ENCODE assay signal across 19 cellular contexts in the genomic region with DNA sequence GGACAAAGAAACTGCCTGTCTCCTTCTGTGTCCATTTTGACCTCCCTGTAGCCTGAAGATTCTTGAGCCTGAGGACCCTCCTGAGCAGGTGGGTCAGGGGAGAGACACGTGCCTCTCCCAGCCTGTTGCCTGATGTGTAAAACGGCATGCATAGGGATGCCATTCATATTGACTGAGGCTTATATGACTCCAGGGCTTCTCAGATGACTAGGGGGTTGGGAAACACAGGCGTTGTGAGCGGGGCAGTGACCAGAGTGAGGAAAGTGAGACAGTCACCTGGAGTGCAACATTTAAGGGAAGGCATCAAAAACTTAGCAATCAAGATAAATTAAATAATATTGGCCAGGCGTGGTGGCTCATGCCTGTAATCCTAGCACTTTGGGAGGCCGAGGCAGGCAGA. TPM values are rescaled to one million over a fixed set of nuclear protein-coding genes. Genes with fewer than 3 reads are reported as not detected.
DNase-seq lines count a peak whose midpoint lies in the region; ATAC-seq, FAIRE-seq and TF ChIP-seq lines count a peak whose summit lies in the region.
"Had no signal": no experiment of that assay in that cellular context is flagged by ENCODE, and none has a peak within 500 bp of the region (broad histone marks: within the 10 kb centered on the region; RNA-seq: fewer than 3 reads in every experiment).

No MANE protein-coding gene starts in this region.

- no peak overlapping the region for H3K4me3 Mint-ChIP-seq in type B pancreatic cell
- no peak overlapping the region for H3K4me3 Mint-ChIP-seq in mesothelial cell of epicardium

- H3K9me3 ChIP-seq in HepG2 (ENCODE audit: low read length) (no peaks in the 10 kb centered on the region), right lobe of liver (no peaks in the 10 kb centered on the region)
- H3K9me3 ChIP-seq: MG63, Peyer's patch had no signal

- FAIRE-seq in HepG2 (lab: Jason Lieb, UNC): no peak

- no peak overlapping the region for H2AFZ ChIP-seq in HepG2 (ENCODE audit: low read length)

- H3K9ac ChIP-seq in HepG2 (ENCODE audit: insufficient read depth, low read depth, low read length): no peak overlapping the region

- H3K27ac ChIP-seq in HepG2 (ENCODE audit: extremely low read length, insufficient read depth, low read length) (no peak overlapping the region), right lobe of liver (no peak overlapping the region)
- H3K27ac ChIP-seq: Peyer's patch had no signal

- no peak for TF ChIP-seq RAD21 in HepG2 (CRISPR knock-in tag; IDR thresholded peaks at IDR 0.05)

- H3K36me3 Mint-ChIP-seq in type B pancreatic cell (no peaks in the 10 kb centered on the region), mesothelial cell of epicardium (no peaks in the 10 kb centered on the region)

- no peaks in the 10 kb centered on the region for H3K36me3 ChIP-seq in HepG2 (replicated peaks in 1 of 2; ENCODE audit: control insufficient read depth in 1 of 2, insufficient read depth in 2 of 2, low read length in 2 of 2)
- H3K36me3 ChIP-seq in right lobe of liver: no peaks in the 10 kb centered on the region
- H3K36me3 ChIP-seq: MG63, Peyer's patch had no signal

- H3K4me2 ChIP-seq in HepG2 (ENCODE audit: low read depth, low read length): no peak overlapping the region; the same call in 1 of the 2 replicates

- H3K27me3 Mint-ChIP-seq in type B pancreatic cell (no peaks in the 10 kb centered on the region), mesothelial cell of epicardium (ENCODE audit: low read depth) (no peaks in the 10 kb centered on the region)

- in situ Hi-C loops in HepG2 (cut with HindIII; ENCODE audit: extremely low pct_ligation_motif_present, low pct_unique_long_range_greater_than_20kb): no loop called here

- no peaks in the 10 kb centered on the region for H4K20me1 ChIP-seq in HepG2 (ENCODE audit: insufficient read depth, low read length)

- H3K79me2 ChIP-seq in HepG2 (ENCODE audit: insufficient read depth, low read length): no peaks in the 10 kb centered on the region

- TF ChIP-seq POLR2A in HepG2 (IDR thresholded peaks at IDR 0.05; ENCODE audit: insufficient read depth in 1 of 2, low read depth in 2 of 2, low read length in 2 of 2) (no peak), right lobe of liver (IDR thresholded peaks at IDR 0.05) (no peak)

- H3K27ac Mint-ChIP-seq in type B pancreatic cell (peak overlapping the region; percentile 18), mesothelial cell of epicardium (no peak overlapping the region)

- CTCF ChIA-PET in HepG2 (lab: Yijun Ruan, JAX; ENCODE audit: low intra/inter-chr PET ratio, low total read pairs): no interaction called here

- H3K4me1 Mint-ChIP-seq in type B pancreatic cell (ENCODE audit: unreplicated experiment): peaks cover 31% of the 10 kb centered on the region
- peaks cover 35% of the 10 kb centered on the region for H3K4me1 Mint-ChIP-seq in mesothelial cell of epicardium

- ATAC-seq in HepG2 (no peak), right lobe of liver (no peak)

- intact Hi-C loops in HepG2 (cut with micrococcal nuclease; ENCODE audit: unreplicated experiment): no loop called here
- intact Hi-C loops in right lobe of liver (cut with DNase I): no loop called here

- no TSS peak for BruUV-seq in HepG2 (replicated peaks; lab: Mats Ljungman, UMichigan)

- no peaks in the 10 kb centered on the region for H3K9me3 Mint-ChIP-seq in type B pancreatic cell
- no peaks in the 10 kb centered on the region for H3K9me3 Mint-ChIP-seq in mesothelial cell of epicardium

- peaks cover 97% of the 10 kb centered on the region for H3K4me1 ChIP-seq in HepG2 (ENCODE audit: insufficient read depth, low read length)
- peaks cover 0 to 65% (median 32%) of the 10 kb centered on the region in 4 donors for H3K4me1 ChIP-seq in right lobe of liver

- DNase-seq in HepG2 (ENCODE audit: low spot score): no peak
- no peak for DNase-seq in right lobe of liver
- DNase-seq in left kidney (ENCODE audit: low read depth, low spot score): peak; percentile 57
- DNase-seq in type B pancreatic cell (ENCODE audit: extremely low spot score, unreplicated experiment): no peak
- DNase-seq in NCI-H524 (lab: John Stamatoyannopoulos, UW): no peak
- no peak for DNase-seq in mesothelial cell of epicardium (ENCODE audit: low spot score in 2 of 2, unreplicated experiment in 2 of 2)
- DNase-seq: C1 segment of cervical spinal cord, DMS153, EL, GOT3, MG63, NCI-H1105 treated with DMSO at 0.1 percent for 48 hours, NCI-H187, NCI-H2171, NCI-H446 treated with DMSO at 0.1 percent for 48 hours, NCI-H82, Peyer's patch, SHP77 had no signal

- no peak for TF ChIP-seq EP300 in HepG2 (IDR thresholded peaks at IDR 0.05; ENCODE audit: low read depth in 2 of 2, low read length in 2 of 2)
- 0 out of 2 replicates have a peak, but pooled peaks have one; percentile 36 for TF ChIP-seq EP300 in HepG2 (CRISPR knock-in tag; IDR thresholded peaks at IDR 0.05; ENCODE audit: borderline replicate concordance)

- H3K27me3 ChIP-seq in HepG2 (ENCODE audit: control insufficient read depth in 1 of 2, insufficient read depth in 2 of 2, low read length in 2 of 2) (peaks cover 0 to 13% of the 10 kb centered on the region in 2 experiments; a peak in 2 of 5 replicates), right lobe of liver (no peaks in the 10 kb centered on the region)
- H3K27me3 ChIP-seq: MG63, Peyer's patch had no signal

- POLR2A ChIA-PET in HepG2 (lab: Yijun Ruan, JAX): interaction anchor here (0.6 to 3.2 kb wide), 2 partner anchors 35 to 121 kb away, joined by 4 to 12 read pairs; partner anchors contain the start of genes ATP5PD and KCTD2

- no peak overlapping the region for H3K4me3 ChIP-seq in HepG2 (replicated peaks in 1 of 3; ENCODE audit: insufficient read depth in 1 of 3, low read depth in 2 of 3, low read length in 3 of 3)
- no peak overlapping the region for H3K4me3 ChIP-seq in right lobe of liver
- H3K4me3 ChIP-seq: MG63, Peyer's patch had no signal

- no peak for TF ChIP-seq CTCF in HepG2 (CRISPR knock-in tag; IDR thresholded peaks at IDR 0.05)
- no peak for TF ChIP-seq CTCF in right lobe of liver (IDR thresholded peaks at IDR 0.05)
- TF ChIP-seq CTCF in type B pancreatic cell (conservative IDR thresholded peaks at IDR 0.05): no peak
- no peak for TF ChIP-seq CTCF in mesothelial cell of epicardium (IDR thresholded peaks at IDR 0.05; ENCODE audit: unreplicated experiment)

- WGBS in HepG2 (ENCODE audit: low lambda C conversion rate): 16% methylated on average over 6 of the region's 6 CpGs
- 58% methylated on average over 4 of the region's 6 CpGs for WGBS in right lobe of liver (ENCODE audit: insufficient coverage, low coverage, low lambda C conversion rate, missing lambda C conversion rate)

RNA-seq across cellular contexts. Expression of gene SLC16A5, which starts 5.1 kb away (rescaled TPM):
- total RNA-seq in HepG2 (2016; rRNA removed; fragmentation: Illumina TruSeq; extraction: Trizol) (0.42 and 0.69 TPM in 2 replicates), right lobe of liver (1 to 10 TPM; 1.2 to 3.7 (median 1.7) TPM), type B pancreatic cell (ENCODE audit: low replicate concordance) (16.4 and 42.0 TPM in 2 replicates), mesothelial cell of epicardium (46.4 to 49.5 TPM (median 46.9 TPM) in 3 replicates)
- total RNA-seq in HepG2 (2016; cell fraction: cytosol; rRNA removed; fragmentation: Illumina TruSeq; extraction: Trizol; ENCODE audit: low read depth): 0.20 TPM in 1 of 2 replicates, not detected in the other
- 0.18 and 0.41 TPM in 2 replicates for total RNA-seq in HepG2 (2016; cell fraction: insoluble cytoplasmic fraction; rRNA removed; fragmentation: Illumina TruSeq; extraction: Trizol)
- 0.41 and 0.56 TPM in 2 replicates for total RNA-seq in HepG2 (2016; cell fraction: membrane; rRNA removed; fragmentation: Illumina TruSeq; extraction: Trizol)
- 0.50 and 0.63 TPM in 2 replicates for total RNA-seq in HepG2 (2016; cell fraction: nucleus; rRNA removed; fragmentation: Illumina TruSeq; extraction: Trizol)
- polyA plus RNA-seq in HepG2 (2011; rRNA removed): 5.6 and 10.9 TPM in 2 replicates
- 5.4 and 6.9 TPM in 2 replicates for polyA plus RNA-seq in HepG2 (2011; cell fraction: cytosol; rRNA removed)
- polyA plus RNA-seq in HepG2 (2011; cell fraction: nucleus; rRNA removed): 29.9 and 34.7 TPM in 2 replicates
- polyA plus RNA-seq in HepG2 (2012): 2.2 and 2.9 TPM in 2 replicates
- polyA plus RNA-seq in HepG2 (2016; cell fraction: cytosol; fragmentation: Illumina TruSeq; extraction: Trizol; ENCODE audit: low read depth): 0.05 and 0.19 TPM in 2 replicates
- polyA plus RNA-seq in HepG2 (2016; cell fraction: insoluble cytoplasmic fraction; fragmentation: Illumina TruSeq; extraction: Trizol; ENCODE audit: low read depth): 0.27 and 0.41 TPM in 2 replicates
- 0.14 and 0.18 TPM in 2 replicates for polyA plus RNA-seq in HepG2 (2016; cell fraction: membrane; fragmentation: Illumina TruSeq; extraction: Trizol; ENCODE audit: low read depth)
- polyA plus RNA-seq in HepG2 (2016; cell fraction: nucleus; fragmentation: Illumina TruSeq; extraction: Trizol; ENCODE audit: insufficient read depth, low read depth): 0.77 and 1.00 TPM in 2 replicates
- polyA minus RNA-seq in HepG2 (2011; rRNA and poly(A)+ RNA removed; ENCODE audit: low replicate concordance): 20.1 and 31.6 TPM in 2 replicates
- polyA minus RNA-seq in HepG2 (2011; cell fraction: cytosol; rRNA and poly(A)+ RNA removed): 4.4 and 5.7 TPM in 2 replicates
- polyA minus RNA-seq in HepG2 (2011; cell fraction: nucleus; rRNA and poly(A)+ RNA removed): 7.1 and 7.5 TPM in 2 replicates
- total RNA-seq: A172 had no signal

RNA-seq across cellular contexts. Expression of gene ARMC7, which starts 27.1 kb away (rescaled TPM):
- total RNA-seq in HepG2 (2016; rRNA removed; fragmentation: Illumina TruSeq; extraction: Trizol): 4.2 and 4.4 TPM in 2 replicates
- 1.8 TPM in 2 replicates for total RNA-seq in HepG2 (2016; cell fraction: cytosol; rRNA removed; fragmentation: Illumina TruSeq; extraction: Trizol; ENCODE audit: low read depth)
- 4.1 and 4.5 TPM in 2 replicates for total RNA-seq in HepG2 (2016; cell fraction: insoluble cytoplasmic fraction; rRNA removed; fragmentation: Illumina TruSeq; extraction: Trizol)
- 3.8 and 4.0 TPM in 2 replicates for total RNA-seq in HepG2 (2016; cell fraction: membrane; rRNA removed; fragmentation: Illumina TruSeq; extraction: Trizol)
- total RNA-seq in HepG2 (2016; cell fraction: nucleus; rRNA removed; fragmentation: Illumina TruSeq; extraction: Trizol): 3.8 and 3.9 TPM in 2 replicates
- 3.9 and 5.1 TPM in 2 replicates for polyA plus RNA-seq in HepG2 (2011; rRNA removed)
- 4.8 TPM in 2 replicates for polyA plus RNA-seq in HepG2 (2011; cell fraction: cytosol; rRNA removed)
- polyA plus RNA-seq in HepG2 (2011; cell fraction: nucleus; rRNA removed): 6.2 and 6.9 TPM in 2 replicates
- 6.6 and 10.2 TPM in 2 replicates for polyA plus RNA-seq in HepG2 (2012)
- 2.1 and 2.2 TPM in 2 replicates for polyA plus RNA-seq in HepG2 (2016; cell fraction: cytosol; fragmentation: Illumina TruSeq; extraction: Trizol; ENCODE audit: low read depth)
- polyA plus RNA-seq in HepG2 (2016; cell fraction: insoluble cytoplasmic fraction; fragmentation: Illumina TruSeq; extraction: Trizol; ENCODE audit: low read depth): 8.6 and 11.0 TPM in 2 replicates
- 4.0 and 4.8 TPM in 2 replicates for polyA plus RNA-seq in HepG2 (2016; cell fraction: membrane; fragmentation: Illumina TruSeq; extraction: Trizol; ENCODE audit: low read depth)
- polyA plus RNA-seq in HepG2 (2016; cell fraction: nucleus; fragmentation: Illumina TruSeq; extraction: Trizol; ENCODE audit: insufficient read depth, low read depth): 7.7 and 8.7 TPM in 2 replicates
- 9.1 and 17.2 TPM in 2 replicates for polyA minus RNA-seq in HepG2 (2011; rRNA and poly(A)+ RNA removed; ENCODE audit: low replicate concordance)
- polyA minus RNA-seq in HepG2 (2011; cell fraction: cytosol; rRNA and poly(A)+ RNA removed): 4.5 and 4.6 TPM in 2 replicates
- 7.9 and 8.1 TPM in 2 replicates for polyA minus RNA-seq in HepG2 (2011; cell fraction: nucleus; rRNA and poly(A)+ RNA removed)
- total RNA-seq in right lobe of liver: 1 to 10 TPM; 4.7 to 6.3 (median 5.3) TPM
- 14.0 and 19.7 TPM in 2 replicates for total RNA-seq in type B pancreatic cell (ENCODE audit: low replicate concordance)
- total RNA-seq in mesothelial cell of epicardium: 11.3 to 12.0 TPM (median 11.4 TPM) in 3 replicates

RNA-seq across cellular contexts. Expression of gene KCTD2, which starts 35.7 kb away (rescaled TPM):
- total RNA-seq in HepG2 (2016; rRNA removed; fragmentation: Illumina TruSeq; extraction: Trizol) (27.5 and 28.3 TPM in 2 replicates), right lobe of liver (10 to 100 TPM in 1 of 6 experiments, 1 to 10 TPM in 5; 7.2 to 10.3 (median 8.1) TPM), type B pancreatic cell (ENCODE audit: low replicate concordance) (22.3 and 26.1 TPM in 2 replicates), mesothelial cell of epicardium (24.1 to 26.4 TPM (median 26.1 TPM) in 3 replicates)
- 3.8 and 5.6 TPM in 2 replicates for total RNA-seq in HepG2 (2016; cell fraction: cytosol; rRNA removed; fragmentation: Illumina TruSeq; extraction: Trizol; ENCODE audit: low read depth)
- total RNA-seq in HepG2 (2016; cell fraction: insoluble cytoplasmic fraction; rRNA removed; fragmentation: Illumina TruSeq; extraction: Trizol): 24.3 and 26.6 TPM in 2 replicates
- 15.3 and 15.8 TPM in 2 replicates for total RNA-seq in HepG2 (2016; cell fraction: membrane; rRNA removed; fragmentation: Illumina TruSeq; extraction: Trizol)
- total RNA-seq in HepG2 (2016; cell fraction: nucleus; rRNA removed; fragmentation: Illumina TruSeq; extraction: Trizol): 16.1 TPM in 2 replicates
- 32.6 and 35.2 TPM in 2 replicates for polyA plus RNA-seq in HepG2 (2011; rRNA removed)
- polyA plus RNA-seq in HepG2 (2011; cell fraction: cytosol; rRNA removed): 26.2 and 29.9 TPM in 2 replicates
- 26.6 and 29.2 TPM in 2 replicates for polyA plus RNA-seq in HepG2 (2011; cell fraction: nucleus; rRNA removed)
- polyA plus RNA-seq in HepG2 (2012): 15.9 and 21.3 TPM in 2 replicates
- 2.8 and 2.9 TPM in 2 replicates for polyA plus RNA-seq in HepG2 (2016; cell fraction: cytosol; fragmentation: Illumina TruSeq; extraction: Trizol; ENCODE audit: low read depth)
- polyA plus RNA-seq in HepG2 (2016; cell fraction: insoluble cytoplasmic fraction; fragmentation: Illumina TruSeq; extraction: Trizol; ENCODE audit: low read depth): 23.4 and 28.3 TPM in 2 replicates
- polyA plus RNA-seq in HepG2 (2016; cell fraction: membrane; fragmentation: Illumina TruSeq; extraction: Trizol; ENCODE audit: low read depth): 9.8 and 10.2 TPM in 2 replicates
- 26.8 and 29.5 TPM in 2 replicates for polyA plus RNA-seq in HepG2 (2016; cell fraction: nucleus; fragmentation: Illumina TruSeq; extraction: Trizol; ENCODE audit: insufficient read depth, low read depth)
- 25.3 and 27.5 TPM in 2 replicates for polyA minus RNA-seq in HepG2 (2011; rRNA and poly(A)+ RNA removed; ENCODE audit: low replicate concordance)
- 11.1 and 12.5 TPM in 2 replicates for polyA minus RNA-seq in HepG2 (2011; cell fraction: cytosol; rRNA and poly(A)+ RNA removed)
- 9.7 and 12.8 TPM in 2 replicates for polyA minus RNA-seq in HepG2 (2011; cell fraction: nucleus; rRNA and poly(A)+ RNA removed)

RNA-seq across cellular contexts. Expression of gene ATP5PD, which starts 35.9 kb away (rescaled TPM):
- total RNA-seq in HepG2 (2016; rRNA removed; fragmentation: Illumina TruSeq; extraction: Trizol) (428 and 565 TPM in 2 replicates), right lobe of liver (100 to 1,000 TPM; 145 to 262 (median 179) TPM), type B pancreatic cell (ENCODE audit: low replicate concordance) (239 and 287 TPM in 2 replicates), mesothelial cell of epicardium (153 to 161 TPM (median 153 TPM) in 3 replicates)
- total RNA-seq in HepG2 (2016; cell fraction: cytosol; rRNA removed; fragmentation: Illumina TruSeq; extraction: Trizol; ENCODE audit: low read depth): 145 and 147 TPM in 2 replicates
- total RNA-seq in HepG2 (2016; cell fraction: insoluble cytoplasmic fraction; rRNA removed; fragmentation: Illumina TruSeq; extraction: Trizol): 423 and 597 TPM in 2 replicates
- total RNA-seq in HepG2 (2016; cell fraction: membrane; rRNA removed; fragmentation: Illumina TruSeq; extraction: Trizol): 127 and 132 TPM in 2 replicates
- 130 and 138 TPM in 2 replicates for total RNA-seq in HepG2 (2016; cell fraction: nucleus; rRNA removed; fragmentation: Illumina TruSeq; extraction: Trizol)
- 151 and 158 TPM in 2 replicates for polyA plus RNA-seq in HepG2 (2011; rRNA removed)
- polyA plus RNA-seq in HepG2 (2011; cell fraction: cytosol; rRNA removed): 234 and 269 TPM in 2 replicates
- 56.2 and 75.0 TPM in 2 replicates for polyA plus RNA-seq in HepG2 (2011; cell fraction: nucleus; rRNA removed)
- polyA plus RNA-seq in HepG2 (2012): 326 and 491 TPM in 2 replicates
- 154 and 165 TPM in 2 replicates for polyA plus RNA-seq in HepG2 (2016; cell fraction: cytosol; fragmentation: Illumina TruSeq; extraction: Trizol; ENCODE audit: low read depth)
- 570 and 628 TPM in 2 replicates for polyA plus RNA-seq in HepG2 (2016; cell fraction: insoluble cytoplasmic fraction; fragmentation: Illumina TruSeq; extraction: Trizol; ENCODE audit: low read depth)
- polyA plus RNA-seq in HepG2 (2016; cell fraction: membrane; fragmentation: Illumina TruSeq; extraction: Trizol; ENCODE audit: low read depth): 119 and 124 TPM in 2 replicates
- polyA plus RNA-seq in HepG2 (2016; cell fraction: nucleus; fragmentation: Illumina TruSeq; extraction: Trizol; ENCODE audit: insufficient read depth, low read depth): 239 and 245 TPM in 2 replicates
- 144 and 283 TPM in 2 replicates for polyA minus RNA-seq in HepG2 (2011; rRNA and poly(A)+ RNA removed; ENCODE audit: low replicate concordance)
- polyA minus RNA-seq in HepG2 (2011; cell fraction: cytosol; rRNA and poly(A)+ RNA removed): 85.5 and 89.1 TPM in 2 replicates
- 33.7 and 56.1 TPM in 2 replicates for polyA minus RNA-seq in HepG2 (2011; cell fraction: nucleus; rRNA and poly(A)+ RNA removed)

RNA-seq across cellular contexts. Expression of gene NT5C, which starts 48.9 kb away (rescaled TPM):
- total RNA-seq in HepG2 (2016; rRNA removed; fragmentation: Illumina TruSeq; extraction: Trizol) (31.4 and 48.6 TPM in 2 replicates), right lobe of liver (10 to 100 TPM; 10.5 to 35.1 (median 12.6) TPM), type B pancreatic cell (ENCODE audit: low replicate concordance) (33.6 and 40.7 TPM in 2 replicates), mesothelial cell of epicardium (44.3 to 51.0 TPM (median 46.8 TPM) in 3 replicates)
- total RNA-seq in HepG2 (2016; cell fraction: cytosol; rRNA removed; fragmentation: Illumina TruSeq; extraction: Trizol; ENCODE audit: low read depth): 21.9 and 22.5 TPM in 2 replicates
- 34.5 and 55.6 TPM in 2 replicates for total RNA-seq in HepG2 (2016; cell fraction: insoluble cytoplasmic fraction; rRNA removed; fragmentation: Illumina TruSeq; extraction: Trizol)
- total RNA-seq in HepG2 (2016; cell fraction: membrane; rRNA removed; fragmentation: Illumina TruSeq; extraction: Trizol): 26.2 and 30.0 TPM in 2 replicates
- 41.8 and 49.7 TPM in 2 replicates for total RNA-seq in HepG2 (2016; cell fraction: nucleus; rRNA removed; fragmentation: Illumina TruSeq; extraction: Trizol)
- 42.8 and 42.9 TPM in 2 replicates for polyA plus RNA-seq in HepG2 (2011; rRNA removed)
- 24.5 and 47.2 TPM in 2 replicates for polyA plus RNA-seq in HepG2 (2011; cell fraction: cytosol; rRNA removed)
- polyA plus RNA-seq in HepG2 (2011; cell fraction: nucleus; rRNA removed): 143 and 153 TPM in 2 replicates
- 22.5 and 24.0 TPM in 2 replicates for polyA plus RNA-seq in HepG2 (2012)
- 20.3 and 23.1 TPM in 2 replicates for polyA plus RNA-seq in HepG2 (2016; cell fraction: cytosol; fragmentation: Illumina TruSeq; extraction: Trizol; ENCODE audit: low read depth)
- 30.7 and 32.5 TPM in 2 replicates for polyA plus RNA-seq in HepG2 (2016; cell fraction: insoluble cytoplasmic fraction; fragmentation: Illumina TruSeq; extraction: Trizol; ENCODE audit: low read depth)
- polyA plus RNA-seq in HepG2 (2016; cell fraction: membrane; fragmentation: Illumina TruSeq; extraction: Trizol; ENCODE audit: low read depth): 20.1 and 23.2 TPM in 2 replicates
- 95.9 and 100 TPM in 2 replicates for polyA plus RNA-seq in HepG2 (2016; cell fraction: nucleus; fragmentation: Illumina TruSeq; extraction: Trizol; ENCODE audit: insufficient read depth, low read depth)
- 14.0 and 27.7 TPM in 2 replicates for polyA minus RNA-seq in HepG2 (2011; rRNA and poly(A)+ RNA removed; ENCODE audit: low replicate concordance)
- polyA minus RNA-seq in HepG2 (2011; cell fraction: cytosol; rRNA and poly(A)+ RNA removed): 5.2 and 5.9 TPM in 2 replicates
- 21.5 and 23.6 TPM in 2 replicates for polyA minus RNA-seq in HepG2 (2011; cell fraction: nucleus; rRNA and poly(A)+ RNA removed)
